Comparison of ENCODE assay signal across 15 cellular contexts in genomic region chr6:43016935-43017334, GRCh38. TPM values are rescaled to one million over a fixed set of nuclear protein-coding genes. Genes with fewer than 3 reads are reported as not detected.
DNase-seq lines count a peak whose midpoint lies in the region; ATAC-seq and TF ChIP-seq lines count a peak whose summit lies in the region.
"Had no signal": no experiment of that assay in that cellular context is flagged by ENCODE, and none has a peak within 500 bp of the region (broad histone marks: within the 10 kb centered on the region; RNA-seq: fewer than 3 reads in every experiment).

No MANE protein-coding gene starts in this region.

- H3K4me3 ChIP-seq in CD4-positive, CD25-positive, alpha-beta regulatory T cell (ENCODE audit: low read depth, low read length) = no peak overlapping the region
- peak overlapping the region; percentile 69 for H3K4me3 ChIP-seq in cardiac muscle cell
- H3K4me3 ChIP-seq in psoas muscle = peak overlapping the region; percentile 77
- no peak overlapping the region for H3K4me3 ChIP-seq in prostate gland
- H3K4me3 ChIP-seq: GM23338, pancreas, transverse colon had no signal

- peak overlapping the region in 2 of 4 donors; percentile 15 to 98 for H3K4me3 Mint-ChIP-seq in CD4-positive, CD25-positive, alpha-beta regulatory T cell

- no peak for DNase-seq in CD4-positive, CD25-positive, alpha-beta regulatory T cell
- no peak for DNase-seq in cardiac muscle cell (ENCODE audit: low read depth in 1 of 2, low spot score in 1 of 2)
- peak; percentile 33 to 62 for DNase-seq in psoas muscle
- DNase-seq in prostate gland (ENCODE audit: low spot score) = no peak
- DNase-seq in GM10266 (ENCODE audit: extremely low spot score) = no peak
- DNase-seq in NCI-H510A treated with DMSO at 0.1 percent for 48 hours (lab: John Stamatoyannopoulos, UW) = no peak
- DNase-seq: activated CD4-positive, alpha-beta T cell treated with anti-CD3 and anti-CD28 coated beads for 1 hour; activated T-cell treated with anti-CD3 and anti-CD28 coated beads for 4 hours; glutamatergic neuron; NCI-H82; transverse colon had no signal

- H3K36me3 ChIP-seq in CD4-positive, CD25-positive, alpha-beta regulatory T cell (ENCODE audit: control insufficient read depth, insufficient read depth, low read length) = peaks cover 29% of the 10 kb centered on the region
- peaks cover 26% of the 10 kb centered on the region for H3K36me3 ChIP-seq in cardiac muscle cell
- peaks cover 0 to 36% of the 10 kb centered on the region in 2 donors for H3K36me3 ChIP-seq in psoas muscle (ENCODE audit: insufficient read depth in 1 of 2, low read depth in 1 of 2)
- H3K36me3 ChIP-seq in prostate gland = peaks cover 2 to 15% of the 10 kb centered on the region in 2 donors

- H3K27me3 Mint-ChIP-seq in CD4-positive, CD25-positive, alpha-beta regulatory T cell = no peaks in the 10 kb centered on the region

- peaks cover 0 to 82% (median 38%) of the 10 kb centered on the region in 4 donors for H3K4me1 Mint-ChIP-seq in CD4-positive, CD25-positive, alpha-beta regulatory T cell

- no peaks in the 10 kb centered on the region for H3K9me3 Mint-ChIP-seq in CD4-positive, CD25-positive, alpha-beta regulatory T cell
- H3K9me3 Mint-ChIP-seq: GM23338 had no signal

- ATAC-seq in CD4-positive, CD25-positive, alpha-beta regulatory T cell (ENCODE audit: low read depth in 2 of 2) = no peak
- ATAC-seq in psoas muscle = peak in 2 of 4 donors; percentile 3 to 9
- ATAC-seq in HG03135 (IDR thresholded peaks at IDR 0.05; ENCODE audit: unreplicated experiment) = no peak
- ATAC-seq: GM23338, pancreas had no signal

- no peaks in the 10 kb centered on the region for H3K27me3 ChIP-seq in CD4-positive, CD25-positive, alpha-beta regulatory T cell (ENCODE audit: control insufficient read depth, insufficient read depth, low read length)
- no peaks in the 10 kb centered on the region for H3K27me3 ChIP-seq in cardiac muscle cell
- no peaks in the 10 kb centered on the region for H3K27me3 ChIP-seq in psoas muscle (ENCODE audit: insufficient read depth in 3 of 3, low read length in 2 of 3)
- H3K27me3 ChIP-seq in prostate gland (replicated peaks; ENCODE audit: insufficient read depth) = no peaks in the 10 kb centered on the region
- H3K27me3 ChIP-seq: pancreas, transverse colon had no signal

- H3K9me3 ChIP-seq in CD4-positive, CD25-positive, alpha-beta regulatory T cell (ENCODE audit: control insufficient read depth in 2 of 2, low read length in 2 of 2) = no peaks in the 10 kb centered on the region
- H3K9me3 ChIP-seq in cardiac muscle cell (ENCODE audit: low read depth) = no peaks in the 10 kb centered on the region
- no peaks in the 10 kb centered on the region for H3K9me3 ChIP-seq in psoas muscle
- no peaks in the 10 kb centered on the region for H3K9me3 ChIP-seq in prostate gland
- H3K9me3 ChIP-seq: pancreas, transverse colon had no signal

- H3K27ac Mint-ChIP-seq in CD4-positive, CD25-positive, alpha-beta regulatory T cell = peak overlapping the region in 1 of 3 donors; percentile 38

- H3K27ac ChIP-seq in CD4-positive, CD25-positive, alpha-beta regulatory T cell (ENCODE audit: insufficient read depth, low read length, poor library complexity, severe bottlenecking) = peak overlapping the region; percentile 2
- H3K27ac ChIP-seq in cardiac muscle cell = peak overlapping the region; percentile 96
- H3K27ac ChIP-seq in psoas muscle = peak overlapping the region; percentile 87
- H3K27ac ChIP-seq in prostate gland = no peak overlapping the region
- H3K27ac ChIP-seq: pancreas, transverse colon had no signal

- H3K4me1 ChIP-seq in CD4-positive, CD25-positive, alpha-beta regulatory T cell (ENCODE audit: control insufficient read depth, insufficient read depth, low read length, poor library complexity, severe bottlenecking) = peaks cover 49% of the 10 kb centered on the region
- H3K4me1 ChIP-seq in cardiac muscle cell (ENCODE audit: low read depth) (peaks cover 36% of the 10 kb centered on the region), psoas muscle (peaks cover 74% of the 10 kb centered on the region), prostate gland (replicated peaks) (peaks cover 8% of the 10 kb centered on the region)

- 30 to 46% (median 37%) methylated on average over 12 of the region's 12 CpGs for WGBS in psoas muscle, 3 donors
- 88% methylated on average over 12 of the region's 12 CpGs for WGBS in prostate gland

- TF ChIP-seq POLR2A in prostate gland (IDR thresholded peaks at IDR 0.05) = no peak

- intact Hi-C loops in psoas muscle (cut with DNase I) (loop anchor here (2.0 to 5.0 kb wide), 2 partner anchors 35 to 36 kb away; partner anchors contain the start of gene CUL7 (in 2 of the 2)), prostate gland (cut with DNase I) (loop anchor here (10.0 kb wide), 1 partner anchor 48 kb away; no protein-coding TSS in a partner anchor)

- H3K36me3 Mint-ChIP-seq in CD4-positive, CD25-positive, alpha-beta regulatory T cell = peaks cover 19% of the 10 kb centered on the region

- TF ChIP-seq CTCF in cardiac muscle cell (IDR thresholded peaks at IDR 0.05; ENCODE audit: low read depth, low read length) (no peak), psoas muscle (IDR thresholded peaks at IDR 0.05) (no peak), prostate gland (IDR thresholded peaks at IDR 0.05) (no peak), GM10266 (IDR thresholded peaks at IDR 0.05; ENCODE audit: control insufficient read depth, insufficient read depth, low read depth, missing control alignments) (no peak)

TF ChIP-seq in PFSK-1, 5 proteins besides CTCF, POLR2A, EP300 and RAD21:
- TF ChIP-seq FOXP2 (optimal IDR thresholded peaks at IDR 0.05; ENCODE audit: borderline replicate concordance, extremely low read depth, extremely low read length, insufficient read depth) = no peak
- TF ChIP-seq POLR2AphosphoS5 (IDR thresholded peaks at IDR 0.05; ENCODE audit: low read depth, low read length) = 0 out of 2 replicates have a peak, but pooled peaks have one; percentile 4
TF ChIP-seq in PFSK-1: peak in this region for 1.

RNA-seq across cellular contexts. Expression of gene KLHDC3, which starts 2.9 kb away (rescaled TPM):
- total RNA-seq in CD4-positive, CD25-positive, alpha-beta regulatory T cell = 38.6 TPM
- 100 to 1,000 TPM; 119 to 130 (median 126) TPM for polyA plus RNA-seq in CD4-positive, CD25-positive, alpha-beta regulatory T cell
- 88.9 TPM for polyA plus RNA-seq in PFSK-1 (2012; ENCODE audit: insufficient read length, low read depth)
- total RNA-seq in cardiac muscle cell = 264 and 334 TPM in 2 replicates
- 343 and 472 TPM in 2 replicates for polyA plus RNA-seq in cardiac muscle cell
- 100 to 1,000 TPM in 2 of 4 donors, 10 to 100 TPM in 2; 75.2 to 115 (median 99.1) TPM for total RNA-seq in psoas muscle
- 100 to 1,000 TPM in 1 of 3 donors, 10 to 100 TPM in 2; 61.7 to 198 (median 97.1) TPM for polyA plus RNA-seq in psoas muscle
- total RNA-seq in prostate gland = 100 to 1,000 TPM; 138 to 148 TPM

RNA-seq across cellular contexts. Expression of gene MEA1, which starts 3.2 kb away (rescaled TPM):
- total RNA-seq in CD4-positive, CD25-positive, alpha-beta regulatory T cell = 27.6 TPM
- polyA plus RNA-seq in CD4-positive, CD25-positive, alpha-beta regulatory T cell = 100 to 1,000 TPM in 1 of 4 donors, 10 to 100 TPM in 3; 71.5 to 121 (median 79.3) TPM
- polyA plus RNA-seq in PFSK-1 (2012; ENCODE audit: insufficient read length, low read depth) = 100 TPM
- total RNA-seq in cardiac muscle cell = 98.8 and 125 TPM in 2 replicates
- 173 and 227 TPM in 2 replicates for polyA plus RNA-seq in cardiac muscle cell
- 10 to 100 TPM; 20.3 to 27.5 (median 26.9) TPM for total RNA-seq in psoas muscle
- 10 to 100 TPM; 42.5 to 95.2 (median 48.6) TPM for polyA plus RNA-seq in psoas muscle
- 10 to 100 TPM; 67.9 to 95.9 TPM for total RNA-seq in prostate gland

RNA-seq across cellular contexts. Expression of gene RRP36, which starts 4.5 kb away (rescaled TPM):
- total RNA-seq in CD4-positive, CD25-positive, alpha-beta regulatory T cell = 33.3 TPM
- 10 to 100 TPM; 61.9 to 82.2 (median 71.6) TPM for polyA plus RNA-seq in CD4-positive, CD25-positive, alpha-beta regulatory T cell
- 78.1 TPM for polyA plus RNA-seq in PFSK-1 (2012; ENCODE audit: insufficient read length, low read depth)
- total RNA-seq in cardiac muscle cell = 67.3 and 108 TPM in 2 replicates
- 63.8 and 77.1 TPM in 2 replicates for polyA plus RNA-seq in cardiac muscle cell
- total RNA-seq in psoas muscle = 10 to 100 TPM; 31.0 to 47.3 (median 37.5) TPM
- 10 to 100 TPM; 39.7 to 70.5 (median 68.2) TPM for polyA plus RNA-seq in psoas muscle
- 10 to 100 TPM; 45.1 to 50.8 TPM for total RNA-seq in prostate gland

RNA-seq across cellular contexts. Expression of gene PPP2R5D, which starts 32.6 kb away (rescaled TPM):
- total RNA-seq in CD4-positive, CD25-positive, alpha-beta regulatory T cell = 35.4 TPM
- 10 to 100 TPM; 23.0 to 27.3 (median 25.4) TPM for polyA plus RNA-seq in CD4-positive, CD25-positive, alpha-beta regulatory T cell
- 59.5 TPM for polyA plus RNA-seq in PFSK-1 (2012; ENCODE audit: insufficient read length, low read depth)
- total RNA-seq in cardiac muscle cell (58.2 and 70.0 TPM in 2 replicates), psoas muscle (10 to 100 TPM; 25.9 to 36.4 (median 31.0) TPM), prostate gland (10 to 100 TPM; 55.1 to 95.9 TPM)
- polyA plus RNA-seq in cardiac muscle cell (48.8 and 74.4 TPM in 2 replicates), psoas muscle (10 to 100 TPM; 25.6 to 46.7 (median 27.1) TPM)

RNA-seq across cellular contexts. Expression of gene CUL7, which starts 36.7 kb away (rescaled TPM):
- 7.7 TPM for total RNA-seq in CD4-positive, CD25-positive, alpha-beta regulatory T cell
- 1 to 10 TPM; 2.1 to 3.5 (median 2.4) TPM for polyA plus RNA-seq in CD4-positive, CD25-positive, alpha-beta regulatory T cell
- 40.0 TPM for polyA plus RNA-seq in PFSK-1 (2012; ENCODE audit: insufficient read length, low read depth)
- total RNA-seq in cardiac muscle cell (43.5 and 65.8 TPM in 2 replicates), psoas muscle (10 to 100 TPM in 3 of 4 donors, 1 to 10 TPM in 1; 9.3 to 23.4 (median 20.1) TPM), prostate gland (10 to 100 TPM; 18.6 to 30.4 TPM)
- polyA plus RNA-seq in cardiac muscle cell (33.1 and 44.9 TPM in 2 replicates), psoas muscle (10 to 100 TPM in 1 of 3 donors, 1 to 10 TPM in 2; 6.0 to 11.5 (median 6.5) TPM)

Comparison
In these comparisons a context has a peak if more than half of its experiments do, and no peak if none do; other contexts are left out.
1. DNase-seq: peak in psoas muscle (2 of 2); none in CD4-positive, CD25-positive, alpha-beta regulatory T cell (0 of 3), cardiac muscle cell (0 of 2), prostate gland (single experiment), GM10266 (single experiment) and NCI-H510A treated with DMSO at 0.1 percent for 48 hours (single experiment).
2. H3K27ac ChIP-seq: peak in CD4-positive, CD25-positive, alpha-beta regulatory T cell (single experiment), cardiac muscle cell (single experiment) and psoas muscle (single experiment); none in prostate gland (0 of 2).
3. H3K4me3 ChIP-seq: peak in cardiac muscle cell (single experiment) and psoas muscle (single experiment); none in CD4-positive, CD25-positive, alpha-beta regulatory T cell (single experiment) and prostate gland (0 of 2).